Comparison of ENCODE assay signal across 2 cellular contexts in the genomic region with DNA sequence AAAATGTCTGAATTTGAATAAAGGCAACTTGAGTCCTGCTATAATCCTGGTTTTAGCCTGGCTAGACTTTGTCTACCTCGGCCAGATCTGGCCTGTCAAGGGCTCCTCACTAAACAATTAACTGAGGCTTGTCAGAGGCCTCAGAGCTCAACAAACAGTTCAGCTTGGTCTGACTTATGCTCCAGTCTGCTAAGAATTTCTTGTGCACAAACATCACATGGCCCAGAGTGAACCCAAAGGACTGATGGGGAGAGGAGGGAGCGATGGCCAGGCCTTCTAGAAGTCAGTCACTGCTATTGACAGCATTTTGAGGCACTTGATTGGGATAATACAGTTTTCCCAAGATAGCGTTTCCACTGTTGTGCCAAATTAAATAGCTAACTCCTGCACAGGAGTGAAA.
TF ChIP-seq lines count a peak whose summit lies in the region.

No MANE protein-coding gene starts in this region.

TF ChIP-seq in GM23338, 12 proteins besides CTCF, POLR2A, EP300 and RAD21 (continued from another document):
- TF ChIP-seq, protein P1, sequence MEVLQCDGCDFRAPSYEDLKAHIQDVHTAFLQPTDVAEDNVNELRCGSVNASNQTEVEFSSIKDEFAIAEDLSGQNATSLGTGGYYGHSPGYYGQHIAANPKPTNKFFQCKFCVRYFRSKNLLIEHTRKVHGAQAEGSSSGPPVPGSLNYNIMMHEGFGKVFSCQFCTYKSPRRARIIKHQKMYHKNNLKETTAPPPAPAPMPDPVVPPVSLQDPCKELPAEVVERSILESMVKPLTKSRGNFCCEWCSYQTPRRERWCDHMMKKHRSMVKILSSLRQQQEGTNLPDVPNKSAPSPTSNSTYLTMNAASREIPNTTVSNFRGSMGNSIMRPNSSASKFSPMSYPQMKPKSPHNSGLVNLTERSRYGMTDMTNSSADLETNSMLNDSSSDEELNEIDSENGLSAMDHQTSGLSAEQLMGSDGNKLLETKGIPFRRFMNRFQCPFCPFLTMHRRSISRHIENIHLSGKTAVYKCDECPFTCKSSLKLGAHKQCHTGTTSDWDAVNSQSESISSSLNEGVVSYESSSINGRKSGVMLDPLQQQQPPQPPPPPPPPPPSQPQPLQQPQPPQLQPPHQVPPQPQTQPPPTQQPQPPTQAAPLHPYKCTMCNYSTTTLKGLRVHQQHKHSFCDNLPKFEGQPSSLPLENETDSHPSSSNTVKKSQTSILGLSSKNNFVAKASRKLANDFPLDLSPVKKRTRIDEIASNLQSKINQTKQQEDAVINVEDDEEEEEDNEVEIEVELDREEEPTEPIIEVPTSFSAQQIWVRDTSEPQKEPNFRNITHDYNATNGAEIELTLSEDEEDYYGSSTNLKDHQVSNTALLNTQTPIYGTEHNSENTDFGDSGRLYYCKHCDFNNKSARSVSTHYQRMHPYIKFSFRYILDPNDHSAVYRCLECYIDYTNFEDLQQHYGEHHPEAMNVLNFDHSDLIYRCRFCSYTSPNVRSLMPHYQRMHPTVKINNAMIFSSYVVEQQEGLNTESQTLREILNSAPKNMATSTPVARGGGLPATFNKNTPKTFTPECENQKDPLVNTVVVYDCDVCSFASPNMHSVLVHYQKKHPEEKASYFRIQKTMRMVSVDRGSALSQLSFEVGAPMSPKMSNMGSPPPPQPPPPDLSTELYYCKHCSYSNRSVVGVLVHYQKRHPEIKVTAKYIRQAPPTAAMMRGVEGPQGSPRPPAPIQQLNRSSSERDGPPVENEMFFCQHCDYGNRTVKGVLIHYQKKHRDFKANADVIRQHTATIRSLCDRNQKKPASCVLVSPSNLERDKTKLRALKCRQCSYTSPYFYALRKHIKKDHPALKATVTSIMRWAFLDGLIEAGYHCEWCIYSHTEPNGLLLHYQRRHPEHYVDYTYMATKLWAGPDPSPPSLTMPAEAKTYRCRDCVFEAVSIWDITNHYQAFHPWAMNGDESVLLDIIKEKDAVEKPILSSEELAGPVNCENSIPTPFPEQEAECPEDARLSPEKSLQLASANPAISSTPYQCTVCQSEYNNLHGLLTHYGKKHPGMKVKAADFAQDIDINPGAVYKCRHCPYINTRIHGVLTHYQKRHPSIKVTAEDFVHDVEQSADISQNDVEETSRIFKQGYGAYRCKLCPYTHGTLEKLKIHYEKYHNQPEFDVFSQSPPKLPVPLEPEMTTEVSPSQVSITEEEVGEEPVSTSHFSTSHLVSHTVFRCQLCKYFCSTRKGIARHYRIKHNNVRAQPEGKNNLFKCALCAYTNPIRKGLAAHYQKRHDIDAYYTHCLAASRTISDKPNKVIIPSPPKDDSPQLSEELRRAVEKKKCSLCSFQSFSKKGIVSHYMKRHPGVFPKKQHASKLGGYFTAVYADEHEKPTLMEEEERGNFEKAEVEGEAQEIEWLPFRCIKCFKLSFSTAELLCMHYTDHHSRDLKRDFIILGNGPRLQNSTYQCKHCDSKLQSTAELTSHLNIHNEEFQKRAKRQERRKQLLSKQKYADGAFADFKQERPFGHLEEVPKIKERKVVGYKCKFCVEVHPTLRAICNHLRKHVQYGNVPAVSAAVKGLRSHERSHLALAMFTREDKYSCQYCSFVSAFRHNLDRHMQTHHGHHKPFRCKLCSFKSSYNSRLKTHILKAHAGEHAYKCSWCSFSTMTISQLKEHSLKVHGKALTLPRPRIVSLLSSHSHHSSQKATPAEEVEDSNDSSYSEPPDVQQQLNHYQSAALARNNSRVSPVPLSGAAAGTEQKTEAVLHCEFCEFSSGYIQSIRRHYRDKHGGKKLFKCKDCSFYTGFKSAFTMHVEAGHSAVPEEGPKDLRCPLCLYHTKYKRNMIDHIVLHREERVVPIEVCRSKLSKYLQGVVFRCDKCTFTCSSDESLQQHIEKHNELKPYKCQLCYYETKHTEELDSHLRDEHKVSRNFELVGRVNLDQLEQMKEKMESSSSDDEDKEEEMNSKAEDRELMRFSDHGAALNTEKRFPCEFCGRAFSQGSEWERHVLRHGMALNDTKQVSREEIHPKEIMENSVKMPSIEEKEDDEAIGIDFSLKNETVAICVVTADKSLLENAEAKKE (CRISPR knock-in tag; IDR thresholded peaks at IDR 0.05): no peak
- no peak for TF ChIP-seq NANOG (IDR thresholded peaks at IDR 0.05; ENCODE audit: borderline replicate concordance)
- TF ChIP-seq ZNF114 (CRISPR knock-in tag; IDR thresholded peaks at IDR 0.05): no peak
TF ChIP-seq in GM23338: peak in this region for 0.

TF ChIP-seq in liver, 16 proteins besides CTCF, POLR2A, EP300 and RAD21 (continued from another document):
- TF ChIP-seq, protein P2, sequence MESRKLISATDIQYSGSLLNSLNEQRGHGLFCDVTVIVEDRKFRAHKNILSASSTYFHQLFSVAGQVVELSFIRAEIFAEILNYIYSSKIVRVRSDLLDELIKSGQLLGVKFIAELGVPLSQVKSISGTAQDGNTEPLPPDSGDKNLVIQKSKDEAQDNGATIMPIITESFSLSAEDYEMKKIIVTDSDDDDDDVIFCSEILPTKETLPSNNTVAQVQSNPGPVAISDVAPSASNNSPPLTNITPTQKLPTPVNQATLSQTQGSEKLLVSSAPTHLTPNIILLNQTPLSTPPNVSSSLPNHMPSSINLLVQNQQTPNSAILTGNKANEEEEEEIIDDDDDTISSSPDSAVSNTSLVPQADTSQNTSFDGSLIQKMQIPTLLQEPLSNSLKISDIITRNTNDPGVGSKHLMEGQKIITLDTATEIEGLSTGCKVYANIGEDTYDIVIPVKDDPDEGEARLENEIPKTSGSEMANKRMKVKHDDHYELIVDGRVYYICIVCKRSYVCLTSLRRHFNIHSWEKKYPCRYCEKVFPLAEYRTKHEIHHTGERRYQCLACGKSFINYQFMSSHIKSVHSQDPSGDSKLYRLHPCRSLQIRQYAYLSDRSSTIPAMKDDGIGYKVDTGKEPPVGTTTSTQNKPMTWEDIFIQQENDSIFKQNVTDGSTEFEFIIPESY (IDR thresholded peaks at IDR 0.05): no peak
